17 cellular contexts compared by ENCODE assay signal in the genomic region with DNA sequence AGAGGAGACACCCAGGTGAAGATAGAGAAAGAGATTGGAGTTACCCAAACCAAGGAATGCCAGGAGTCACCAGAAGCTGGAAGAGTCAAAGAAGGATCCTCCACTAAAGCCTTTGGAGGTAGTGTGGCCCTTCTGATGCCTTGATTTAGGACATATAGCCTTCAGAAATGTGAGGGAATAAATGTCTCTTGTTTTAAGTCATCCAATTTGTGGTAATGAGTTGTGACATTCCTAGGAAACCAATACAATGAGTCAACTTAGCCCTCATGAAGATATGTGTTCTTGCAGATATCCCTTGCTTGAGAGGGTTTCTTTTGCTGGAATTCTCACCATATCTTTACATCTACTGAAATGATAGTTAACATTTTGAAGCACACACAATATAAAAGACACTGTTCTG. TPM values are rescaled to one million over a fixed set of nuclear protein-coding genes. Genes with fewer than 3 reads are reported as not detected.
DNase-seq lines count a peak whose midpoint lies in the region; ATAC-seq and TF ChIP-seq lines count a peak whose summit lies in the region.
"Had no signal": no experiment of that assay in that cellular context is flagged by ENCODE, and none has a peak within 500 bp of the region (broad histone marks: within the 10 kb centered on the region; RNA-seq: fewer than 3 reads in every experiment).

No MANE protein-coding gene starts in this region.

- in situ Hi-C loops in brain microvascular endothelial cell (cut with HindIII; ENCODE audit: low pct_ligation_motif_present, low sequenced_read_pairs), result no loop called here

- H3K27ac ChIP-seq in ACC112 (ENCODE audit: low read depth, low read length) (peak overlapping the region; percentile 54; the same call in 1 of the 2 replicates), brain microvascular endothelial cell (peak overlapping the region; percentile 48)
- H3K27ac ChIP-seq: A549, colonic mucosa had no signal

- H3K27ac Mint-ChIP-seq in CD14-positive monocyte, result no peak overlapping the region
- H3K27ac Mint-ChIP-seq: activated naive CD4-positive, alpha-beta T cell treated with anti-CD3 and anti-CD28 coated beads, Interleukin-2, amount 50 U/mL, for 24 hours; type B pancreatic cell had no signal

- no peaks in the 10 kb centered on the region for H3K36me3 Mint-ChIP-seq in CD14-positive monocyte
- H3K36me3 Mint-ChIP-seq: activated naive CD4-positive, alpha-beta T cell treated with anti-CD3 and anti-CD28 coated beads, Interleukin-2, amount 50 U/mL, for 24 hours; type B pancreatic cell had no signal

- TF ChIP-seq CTCF in brain microvascular endothelial cell (IDR thresholded peaks at IDR 0.05; ENCODE audit: low read depth, low read length, missing control alignments), result no peak
- TF ChIP-seq CTCF in CD14-positive monocyte (IDR thresholded peaks at IDR 0.05), result no peak

- H3K4me1 Mint-ChIP-seq in CD14-positive monocyte, result no peaks in the 10 kb centered on the region
- H3K4me1 Mint-ChIP-seq: activated naive CD4-positive, alpha-beta T cell treated with anti-CD3 and anti-CD28 coated beads, Interleukin-2, amount 50 U/mL, for 24 hours had no signal

- intact Hi-C loops in CD14-positive monocyte (cut with micrococcal nuclease), result no loop called here

- H3K79me2 ChIP-seq in ACC112 (ENCODE audit: control insufficient read depth, insufficient read depth, low read length, unreplicated experiment), result no peaks in the 10 kb centered on the region

- no peak for ATAC-seq in GM18861 (IDR thresholded peaks at IDR 0.05; ENCODE audit: unreplicated experiment)
- ATAC-seq in GM21526 (IDR thresholded peaks at IDR 0.05; ENCODE audit: low FRiP score, unreplicated experiment), result no peak
- ATAC-seq: A549, GM12878, left ventricle myocardium superior, Panc1 had no signal

- peaks cover 0 to 11% (median 0%) of the 10 kb centered on the region in 7 donors for H3K9me3 Mint-ChIP-seq in CD14-positive monocyte
- H3K9me3 Mint-ChIP-seq: activated naive CD4-positive, alpha-beta T cell treated with anti-CD3 and anti-CD28 coated beads, Interleukin-2, amount 50 U/mL, for 24 hours had no signal

- H3K4me3 Mint-ChIP-seq in CD14-positive monocyte, result no peak overlapping the region
- H3K4me3 Mint-ChIP-seq: activated naive CD4-positive, alpha-beta T cell treated with anti-CD3 and anti-CD28 coated beads, Interleukin-2, amount 50 U/mL, for 24 hours; type B pancreatic cell had no signal

- peaks cover 0 to 2% (median 0%) of the 10 kb centered on the region in 3 donors for H3K27me3 Mint-ChIP-seq in CD14-positive monocyte (ENCODE audit: low read depth in 3 of 3)
- H3K27me3 Mint-ChIP-seq: type B pancreatic cell had no signal

- H3K4me3 ChIP-seq in ACC112 (ENCODE audit: low read depth, low read length) (no peak overlapping the region), brain microvascular endothelial cell (ENCODE audit: low read depth, low read length) (no peak overlapping the region)
- H3K4me3 ChIP-seq: A549, colonic mucosa, GM12878 had no signal

- no peaks in the 10 kb centered on the region for H3K36me3 ChIP-seq in ACC112 (ENCODE audit: insufficient read depth, low read length)
- no peaks in the 10 kb centered on the region for H3K36me3 ChIP-seq in brain microvascular endothelial cell (replicated peaks)
- H3K36me3 ChIP-seq: colonic mucosa had no signal

- peak; percentile 90 for DNase-seq in HS-5 (ENCODE audit: low read depth)
- peak; percentile 63 for DNase-seq in brain microvascular endothelial cell
- peak; percentile 7 for DNase-seq in hepatic stellate cell (ENCODE audit: low spot score)
- no peak for DNase-seq in activated CD4-positive, alpha-beta T cell treated with anti-CD3 and anti-CD28 coated beads, Interleukin-2, amount 50 U/mL, for 4 hours
- DNase-seq in CD14-positive monocyte (ENCODE audit: low spot score), result no peak
- DNase-seq: colonic mucosa; left ventricle myocardium superior; NCI-H2227 treated with DMSO at 0.1 percent for 48 hours; stimulated activated CD4-positive, alpha-beta T cell treated with anti-CD3 and anti-CD28 coated beads, Interleukin-15, amount 100 ng/mL, for 24 hours had no signal

- peaks cover 18% of the 10 kb centered on the region for H3K4me1 ChIP-seq in ACC112 (ENCODE audit: control insufficient read depth, insufficient read depth, low read length, unreplicated experiment)
- H3K4me1 ChIP-seq: A549, colonic mucosa had no signal

- H2AFZ ChIP-seq in ACC112 (ENCODE audit: low read length, unreplicated experiment), result no peak overlapping the region

- H3K27me3 ChIP-seq in ACC112 (ENCODE audit: insufficient read depth, low read length) (no peaks in the 10 kb centered on the region), brain microvascular endothelial cell (replicated peaks) (no peaks in the 10 kb centered on the region)
- H3K27me3 ChIP-seq: colonic mucosa had no signal

RNA-seq across cellular contexts. Expression of gene CCER1, which starts 58.8 kb away (rescaled TPM):
- not detected for polyA plus RNA-seq in CD14-positive monocyte
- polyA plus RNA-seq: A549 had no signal

Comparison
In these comparisons a context has a peak if more than half of its experiments do, and no peak if none do; other contexts are left out.
1. DNase-seq: peak in HS-5 (single experiment), brain microvascular endothelial cell (single experiment) and hepatic stellate cell (single experiment); none in activated CD4-positive, alpha-beta T cell treated with anti-CD3 and anti-CD28 coated beads, Interleukin-2, amount 50 U/mL, for 4 hours (0 of 2) and CD14-positive monocyte (single experiment).